In the genomic region with DNA sequence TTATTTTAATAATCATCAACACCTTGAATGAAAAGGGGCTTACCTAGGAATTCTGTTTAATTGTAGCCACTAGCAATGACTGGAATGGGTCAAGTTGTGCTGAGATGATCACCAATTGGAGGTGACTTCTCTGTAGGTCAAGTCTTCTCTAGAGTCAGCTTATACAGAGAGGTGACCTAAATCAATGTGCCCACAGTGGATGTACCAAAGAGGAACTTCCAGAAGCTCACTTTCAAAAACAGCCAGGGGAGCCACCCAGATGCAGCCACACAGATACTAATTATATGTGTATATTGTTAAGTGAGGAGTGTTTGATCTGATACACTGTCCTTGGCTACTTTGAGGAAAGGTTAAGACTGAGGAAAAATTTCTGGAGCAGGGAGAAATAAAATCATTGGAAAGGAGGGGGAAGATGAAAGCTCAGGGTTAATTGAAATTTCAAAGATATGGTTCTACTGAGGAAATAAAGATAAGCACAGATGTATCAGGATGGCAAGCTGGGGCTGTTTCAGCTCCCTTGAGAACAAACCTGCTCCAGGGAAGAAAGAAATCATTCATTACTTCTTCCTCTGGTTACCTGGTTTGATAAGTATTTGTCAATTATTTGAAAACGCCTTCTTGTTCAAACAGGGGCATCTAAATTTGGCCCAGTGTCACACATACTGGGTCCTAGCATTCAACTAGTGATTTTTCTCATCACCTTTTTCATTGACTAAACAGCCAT, we compare ENCODE assay signal across 16 cellular contexts. TPM values are rescaled to one million over a fixed set of nuclear protein-coding genes. Genes with fewer than 3 reads are reported as not detected.
A peak's percentile ranks its signal among the peaks of the same experiment; 100 is the strongest.
DNase-seq lines count a peak whose midpoint lies in the region; ATAC-seq and TF ChIP-seq lines count a peak whose summit lies in the region.
"Had no signal": no experiment of that assay in that cellular context is flagged by ENCODE, and none has a peak within 500 bp of the region (broad histone marks: within the 10 kb centered on the region; RNA-seq: fewer than 3 reads in every experiment).

No MANE protein-coding gene starts in this region.

- peaks cover 0 to 16% (median 0%) of the 10 kb centered on the region in 3 experiments for H3K36me3 ChIP-seq in naive thymus-derived CD4-positive, alpha-beta T cell (ENCODE audit: control insufficient read depth in 2 of 3, insufficient read depth in 3 of 3, low read length in 3 of 3)
- H3K36me3 ChIP-seq in heart right ventricle, result peaks cover 0 to 17% (median 0%) of the 10 kb centered on the region in 9 donors
- H3K36me3 ChIP-seq: prostate gland had no signal

- peak overlapping the region; percentile 67 for H3K27ac Mint-ChIP-seq in T-helper 1 cell treated with Interleukin-12 subunit alpha and Interleukin-12 subunit beta and Interleukin-4 antibody, amounts not matched to agents 30 μg/mL and 1 μg/mL, for 36 hours
- H3K27ac Mint-ChIP-seq in activated T-helper 1 cell treated with anti-CD3 and anti-CD28 coated beads, Interleukin-12 subunit alpha, Interleukin-12 subunit beta, Interleukin-2, Interleukin-4 antibody, amounts not matched to agents 30 ng/mL and 10 ng/mL and 1 ng/mL, durations not matched to agents 14 hours and 24 hours and 36 hours, result peak overlapping the region; percentile 73
- H3K27ac Mint-ChIP-seq in naive thymus-derived CD4-positive, alpha-beta T cell, result peak overlapping the region; percentile 61 to 99 (median 93)
- H3K27ac Mint-ChIP-seq: type B pancreatic cell had no signal

- no peaks in the 10 kb centered on the region for H3K27me3 Mint-ChIP-seq in T-helper 1 cell treated with Interleukin-12 subunit alpha and Interleukin-12 subunit beta and Interleukin-4 antibody, amounts not matched to agents 30 μg/mL and 1 μg/mL, for 36 hours (ENCODE audit: low read depth)
- no peaks in the 10 kb centered on the region for H3K27me3 Mint-ChIP-seq in activated T-helper 1 cell treated with anti-CD3 and anti-CD28 coated beads, Interleukin-12 subunit alpha, Interleukin-12 subunit beta, Interleukin-2, Interleukin-4 antibody, amounts not matched to agents 30 ng/mL and 10 ng/mL and 1 ng/mL, durations not matched to agents 14 hours and 24 hours and 36 hours (ENCODE audit: insufficient read depth)
- H3K27me3 Mint-ChIP-seq in naive thymus-derived CD4-positive, alpha-beta T cell, result no peaks in the 10 kb centered on the region
- H3K27me3 Mint-ChIP-seq: type B pancreatic cell had no signal

- 97 to 98% methylated on average over 1 of the region's 1 CpG for WGBS in heart right ventricle, 2 donors

- H3K4me3 Mint-ChIP-seq in T-helper 1 cell treated with Interleukin-12 subunit alpha and Interleukin-12 subunit beta and Interleukin-4 antibody, amounts not matched to agents 30 μg/mL and 1 μg/mL, for 36 hours, result peak overlapping the region; percentile 65
- peak overlapping the region; percentile 64 for H3K4me3 Mint-ChIP-seq in activated T-helper 1 cell treated with anti-CD3 and anti-CD28 coated beads, Interleukin-12 subunit alpha, Interleukin-12 subunit beta, Interleukin-2, Interleukin-4 antibody, amounts not matched to agents 30 ng/mL and 10 ng/mL and 1 ng/mL, durations not matched to agents 14 hours and 24 hours and 36 hours
- H3K4me3 Mint-ChIP-seq in naive thymus-derived CD4-positive, alpha-beta T cell, result peak overlapping the region; percentile 89 to 100 (median 94)
- H3K4me3 Mint-ChIP-seq: H9, type B pancreatic cell had no signal

- ATAC-seq in GM21786 (IDR thresholded peaks at IDR 0.05; ENCODE audit: unreplicated experiment) (peak; percentile 46), heart right ventricle (no peak)
- ATAC-seq in naive thymus-derived CD4-positive, alpha-beta T cell, result no peak
- ATAC-seq: A549, SK-N-SH treated with all-trans-retinoic acid at 6 μM for 48 hours had no signal

- H3K27ac ChIP-seq in naive thymus-derived CD4-positive, alpha-beta T cell (ENCODE audit: low read depth, low read length), result peak overlapping the region; percentile 88
- peak overlapping the region in 1 of 10 donors; percentile 89 for H3K27ac ChIP-seq in heart right ventricle
- H3K27ac ChIP-seq: A549, prostate gland had no signal

- peaks cover 68% of the 10 kb centered on the region for H3K4me1 Mint-ChIP-seq in T-helper 1 cell treated with Interleukin-12 subunit alpha and Interleukin-12 subunit beta and Interleukin-4 antibody, amounts not matched to agents 30 μg/mL and 1 μg/mL, for 36 hours (ENCODE audit: low read depth)
- H3K4me1 Mint-ChIP-seq in activated T-helper 1 cell treated with anti-CD3 and anti-CD28 coated beads, Interleukin-12 subunit alpha, Interleukin-12 subunit beta, Interleukin-2, Interleukin-4 antibody, amounts not matched to agents 30 ng/mL and 10 ng/mL and 1 ng/mL, durations not matched to agents 14 hours and 24 hours and 36 hours (ENCODE audit: low read depth), result peaks cover 88% of the 10 kb centered on the region
- peaks cover 58 to 80% (median 71%) of the 10 kb centered on the region in 7 donors for H3K4me1 Mint-ChIP-seq in naive thymus-derived CD4-positive, alpha-beta T cell

- DNase-seq in T-helper 1 cell (no peak), heart right ventricle (no peak), ureter (ENCODE audit: low spot score) (no peak), DMS 273 treated with DMSO at 0.1 percent for 48 hours (lab: John Stamatoyannopoulos, UW) (no peak)
- DNase-seq in activated T-helper 1 cell treated with anti-CD3 and anti-CD28 coated beads, Interleukin-12 subunit alpha, Interleukin-12 subunit beta, Interleukin-2, Interleukin-4 antibody, amounts not matched to agents 30 ng/mL and 10 ng/mL and 1 ng/mL, durations not matched to agents 14 hours and 24 hours and 36 hours (ENCODE audit: low spot score), result no peak
- DNase-seq in naive thymus-derived CD4-positive, alpha-beta T cell, result no peak
- DNase-seq: amygdala, dermis blood vessel endothelial cell, H9, mammary epithelial cell had no signal

- H3K36me3 Mint-ChIP-seq in T-helper 1 cell treated with Interleukin-12 subunit alpha and Interleukin-12 subunit beta and Interleukin-4 antibody, amounts not matched to agents 30 μg/mL and 1 μg/mL, for 36 hours (ENCODE audit: low read depth), result peaks cover 12% of the 10 kb centered on the region
- H3K36me3 Mint-ChIP-seq in activated T-helper 1 cell treated with anti-CD3 and anti-CD28 coated beads, Interleukin-12 subunit alpha, Interleukin-12 subunit beta, Interleukin-2, Interleukin-4 antibody, amounts not matched to agents 30 ng/mL and 10 ng/mL and 1 ng/mL, durations not matched to agents 14 hours and 24 hours and 36 hours (ENCODE audit: low read depth), result peaks cover 27% of the 10 kb centered on the region
- H3K36me3 Mint-ChIP-seq in naive thymus-derived CD4-positive, alpha-beta T cell, result peaks cover 12 to 39% (median 31%) of the 10 kb centered on the region in 5 donors

- CTCF ChIA-PET in naive thymus-derived CD4-positive, alpha-beta T cell (lab: Charles Lee), result interaction anchor here (0.8 to 6.2 kb wide), 7 partner anchors 12 to 134 kb away, joined by 3 to 39 read pairs (median 4); no protein-coding TSS in a partner anchor

- H3K9me3 ChIP-seq in naive thymus-derived CD4-positive, alpha-beta T cell (ENCODE audit: control insufficient read depth in 2 of 3, low read length in 3 of 3), result no peaks in the 10 kb centered on the region
- no peaks in the 10 kb centered on the region for H3K9me3 ChIP-seq in heart right ventricle
- H3K9me3 ChIP-seq: A549, prostate gland had no signal

- no peaks in the 10 kb centered on the region for H3K9me3 Mint-ChIP-seq in T-helper 1 cell treated with Interleukin-12 subunit alpha and Interleukin-12 subunit beta and Interleukin-4 antibody, amounts not matched to agents 30 μg/mL and 1 μg/mL, for 36 hours
- no peaks in the 10 kb centered on the region for H3K9me3 Mint-ChIP-seq in activated T-helper 1 cell treated with anti-CD3 and anti-CD28 coated beads, Interleukin-12 subunit alpha, Interleukin-12 subunit beta, Interleukin-2, Interleukin-4 antibody, amounts not matched to agents 30 ng/mL and 10 ng/mL and 1 ng/mL, durations not matched to agents 14 hours and 24 hours and 36 hours
- H3K9me3 Mint-ChIP-seq in naive thymus-derived CD4-positive, alpha-beta T cell, result peaks cover 0 to 2% (median 0%) of the 10 kb centered on the region in 11 donors
- H3K9me3 Mint-ChIP-seq: H9, type B pancreatic cell had no signal

- intact Hi-C loops in activated T-helper 1 cell treated with anti-CD3 and anti-CD28 coated beads, Interleukin-12 subunit alpha, Interleukin-12 subunit beta, Interleukin-2, Interleukin-4 antibody, amounts not matched to agents 30 ng/mL and 10 ng/mL and 1 ng/mL, durations not matched to agents 14 hours and 24 hours and 36 hours (cut with micrococcal nuclease), result loop anchor here (10.0 kb wide), 1 partner anchor 303 kb away; a partner anchor contains a TSS
- intact Hi-C loops in naive thymus-derived CD4-positive, alpha-beta T cell (cut with micrococcal nuclease), result loop anchor here in 1 of 2 donors (5.0 to 10.0 kb wide), 2 partner anchors 35 to 303 kb away; a partner anchor contains a TSS
- intact Hi-C loops in heart right ventricle (cut with DNase I), result no loop called here

- peak overlapping the region; percentile 89 for H3K4me3 ChIP-seq in naive thymus-derived CD4-positive, alpha-beta T cell (ENCODE audit: low read length)
- H3K4me3 ChIP-seq in heart right ventricle, result peak overlapping the region in 1 of 10 donors; percentile 13
- H3K4me3 ChIP-seq: A549, prostate gland had no signal

- H3K27me3 ChIP-seq in naive thymus-derived CD4-positive, alpha-beta T cell (ENCODE audit: control insufficient read depth in 2 of 2, insufficient read depth in 2 of 2, low read length in 2 of 2), result no peaks in the 10 kb centered on the region
- H3K27me3 ChIP-seq in heart right ventricle, result no peaks in the 10 kb centered on the region

- no peak for TF ChIP-seq CTCF in heart right ventricle (IDR thresholded peaks at IDR 0.05)

- POLR2A ChIA-PET in naive thymus-derived CD4-positive, alpha-beta T cell (lab: Charles Lee), result interaction anchor here (0.6 to 14.3 kb wide), 20 partner anchors 9 to 124 kb away, joined by 3 to 364 read pairs (median 6); no protein-coding TSS in a partner anchor

- H3K4me1 ChIP-seq in naive thymus-derived CD4-positive, alpha-beta T cell (ENCODE audit: control insufficient read depth in 2 of 2, insufficient read depth in 2 of 2, low read length in 2 of 2), result peaks cover 54 to 60% of the 10 kb centered on the region in 2 donors
- H3K4me1 ChIP-seq in heart right ventricle, result peaks cover 0 to 74% (median 6%) of the 10 kb centered on the region in 9 donors
- H3K4me1 ChIP-seq: prostate gland had no signal

RNA-seq across cellular contexts. Expression of a gene that starts 5.1 kb away (rescaled TPM):
- 22.6 and 23.6 TPM in 2 replicates for total RNA-seq in activated T-helper 1 cell treated with anti-CD3 and anti-CD28 coated beads, Interleukin-12 subunit alpha, Interleukin-12 subunit beta, Interleukin-2, Interleukin-4 antibody, amounts not matched to agents 30 ng/mL and 10 ng/mL and 1 ng/mL, durations not matched to agents 14 hours and 24 hours and 36 hours
- total RNA-seq in naive thymus-derived CD4-positive, alpha-beta T cell, result 100 to 1,000 TPM in 4 of 5 experiments, 10 to 100 TPM in 1; 26.8 to 231 (median 112) TPM
- polyA plus RNA-seq in naive thymus-derived CD4-positive, alpha-beta T cell, result 100 to 1,000 TPM; 234 to 241 TPM
- total RNA-seq in heart right ventricle (1 to 10 TPM in 8 of 10 donors, under 1 TPM in 2; 0.49 to 8.6 (median 1.6) TPM), ureter (5.4 TPM)
- polyA plus RNA-seq in heart right ventricle, result 1 to 10 TPM; 2.2 to 2.6 TPM
- total RNA-seq: H9, mammary epithelial cell had no signal
- polyA plus RNA-seq: A549, mammary epithelial cell had no signal

RNA-seq across cellular contexts. Expression of a gene that starts 43.9 kb away (rescaled TPM):
- total RNA-seq in activated T-helper 1 cell treated with anti-CD3 and anti-CD28 coated beads, Interleukin-12 subunit alpha, Interleukin-12 subunit beta, Interleukin-2, Interleukin-4 antibody, amounts not matched to agents 30 ng/mL and 10 ng/mL and 1 ng/mL, durations not matched to agents 14 hours and 24 hours and 36 hours, result 12.0 and 15.9 TPM in 2 replicates
- total RNA-seq in naive thymus-derived CD4-positive, alpha-beta T cell, result 10 to 100 TPM; 11.5 to 40.4 (median 21.1) TPM
- 10 to 100 TPM; 27.9 to 35.9 TPM for polyA plus RNA-seq in naive thymus-derived CD4-positive, alpha-beta T cell
- total RNA-seq in heart right ventricle (under 1 TPM in 1 of 10 donors, not detected in 9; 0.95 TPM), ureter (0.26 TPM)
- not detected for polyA plus RNA-seq in heart right ventricle
- total RNA-seq: dermis blood vessel endothelial cell, H9, mammary epithelial cell had no signal
- polyA plus RNA-seq: A549, mammary epithelial cell had no signal
